ENCODE assay signal across 3 cellular contexts in the genomic region with DNA sequence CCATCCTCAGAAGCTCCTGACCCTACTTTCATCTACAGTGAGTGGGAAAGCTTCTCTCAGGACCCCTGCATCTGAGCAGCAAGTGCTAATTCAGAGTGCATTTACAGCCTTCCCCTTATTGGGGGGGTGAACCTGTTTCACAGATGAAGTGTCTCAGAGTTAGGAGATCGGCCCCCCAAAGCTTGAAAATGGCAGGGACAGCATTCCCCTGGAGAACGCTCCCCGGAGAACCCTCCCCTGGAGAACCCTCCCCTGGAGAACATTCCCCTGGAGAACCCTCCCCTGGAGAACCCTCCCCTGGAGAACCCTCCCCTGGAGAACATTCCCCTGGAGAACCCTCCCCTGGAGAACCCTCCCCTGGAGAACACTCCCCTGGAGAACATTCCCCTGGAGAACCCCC. TPM values are rescaled to one million over a fixed set of nuclear protein-coding genes. Genes with fewer than 3 reads are reported as not detected.
"Had no signal": no experiment of that assay in that cellular context is flagged by ENCODE, and none has a peak within 500 bp of the region (broad histone marks: within the 10 kb centered on the region; RNA-seq: fewer than 3 reads in every experiment).

No MANE protein-coding gene starts in this region.

RNA-seq across cellular contexts. Expression of a gene that starts 60.0 kb away (rescaled TPM):
- total RNA-seq: LHCN-M2, MCF 10A, NCI-H460 had no signal
